In the genomic region with DNA sequence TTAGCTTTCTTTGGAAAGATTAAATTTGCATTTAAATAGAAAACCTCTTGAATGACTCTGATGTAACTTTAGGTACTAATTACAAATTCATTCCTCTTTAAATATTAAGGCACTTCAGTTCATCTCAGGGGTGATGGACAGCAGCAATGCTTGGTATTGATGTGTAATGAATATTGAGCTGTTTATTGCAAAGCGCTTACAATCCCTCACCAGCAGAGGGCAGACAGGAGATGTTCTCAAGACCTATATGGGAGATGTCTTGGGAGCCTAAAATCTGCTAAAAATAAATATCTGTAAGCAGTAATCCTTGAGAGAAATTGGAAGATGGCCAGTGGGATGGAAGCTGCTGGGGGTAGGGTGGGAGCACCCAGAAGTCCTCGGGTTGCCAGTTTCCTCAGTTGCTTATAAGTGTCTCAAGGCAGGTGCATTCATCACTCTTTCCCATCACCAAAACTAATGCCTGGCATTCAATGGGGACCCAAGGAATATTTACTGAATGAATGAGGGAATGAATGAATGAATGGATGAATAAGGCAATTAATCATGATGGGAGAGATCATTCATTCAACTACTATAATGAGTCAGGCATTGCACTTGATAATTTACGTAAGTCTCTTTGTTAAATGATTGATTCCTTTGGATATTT, we compare ENCODE assay signal across 8 cellular contexts. TPM values are rescaled to one million over a fixed set of nuclear protein-coding genes. Genes with fewer than 3 reads are reported as not detected.
A peak's percentile ranks its signal among the peaks of the same experiment; 100 is the strongest.
DNase-seq lines count a peak whose midpoint lies in the region; TF ChIP-seq lines count a peak whose summit lies in the region.

No MANE protein-coding gene starts in this region.

- 33% methylated on average over 3 of the region's 3 CpGs for WGBS in prostate gland

- H3K4me3 Mint-ChIP-seq in activated T-helper 2 cell treated with anti-CD3 and anti-CD28 coated beads, Interferon-gamma antibody, Interleukin-2, Interleukin-4, amounts not matched to agents 10 μg/mL and 5 μg/mL and 100 μg/mL, durations not matched to agents 14 hours and 24 hours and 36 hours (ENCODE audit: low read depth) = no peak overlapping the region

- H3K9me3 ChIP-seq in prostate gland = no peaks in the 10 kb centered on the region

- no peaks in the 10 kb centered on the region for H3K4me1 Mint-ChIP-seq in activated T-helper 2 cell treated with anti-CD3 and anti-CD28 coated beads, Interferon-gamma antibody, Interleukin-2, Interleukin-4, amounts not matched to agents 10 μg/mL and 5 μg/mL and 100 μg/mL, durations not matched to agents 14 hours and 24 hours and 36 hours (ENCODE audit: low read depth)

- TF ChIP-seq POLR2A in prostate gland (IDR thresholded peaks at IDR 0.05) = no peak

- no peaks in the 10 kb centered on the region for H4K20me1 ChIP-seq in KMS-11 (ENCODE audit: insufficient read depth)

- no peaks in the 10 kb centered on the region for H3K79me2 ChIP-seq in KMS-11 (ENCODE audit: insufficient read depth, low read depth)

- DNase-seq in COLO668 (lab: John Stamatoyannopoulos, UW; ENCODE audit: unreplicated experiment) = peak; percentile 58
- peak; percentile 75 for DNase-seq in RPMI8226
- peak; percentile 24 for DNase-seq in activated T-helper 2 cell treated with anti-CD3 and anti-CD28 coated beads, Interferon-gamma antibody, Interleukin-2, Interleukin-4, amounts not matched to agents 10 μg/mL and 5 μg/mL and 100 μg/mL, durations not matched to agents 14 hours and 24 hours and 36 hours (ENCODE audit: low spot score)
- DNase-seq in foreskin melanocyte = peak; percentile 64
- DNase-seq in prostate gland (ENCODE audit: low spot score) = peak; percentile 60
- DNase-seq in GM19240 (ENCODE audit: insufficient read length, low spot score) = no peak
- DNase-seq in posterior vena cava (ENCODE audit: low spot score) = no peak

- H3K27me3 ChIP-seq in KMS-11 (ENCODE audit: insufficient read depth, low read depth) = 0 out of 2 replicates have a peak, but pooled peaks cover 3% of the 10 kb centered on the region
- no peaks in the 10 kb centered on the region for H3K27me3 ChIP-seq in prostate gland (replicated peaks; ENCODE audit: insufficient read depth)

- no peak overlapping the region for H2AFZ ChIP-seq in KMS-11 (ENCODE audit: low read depth)

- H3K36me3 ChIP-seq in KMS-11 (ENCODE audit: insufficient read depth) = no peaks in the 10 kb centered on the region
- no peaks in the 10 kb centered on the region for H3K36me3 ChIP-seq in prostate gland

- H3K4me1 ChIP-seq in KMS-11 (ENCODE audit: low read depth, poor library complexity, severe bottlenecking) (peaks cover 2% of the 10 kb centered on the region), prostate gland (replicated peaks) (no peaks in the 10 kb centered on the region)

- no peak overlapping the region for H3K27ac Mint-ChIP-seq in activated T-helper 2 cell treated with anti-CD3 and anti-CD28 coated beads, Interferon-gamma antibody, Interleukin-2, Interleukin-4, amounts not matched to agents 10 μg/mL and 5 μg/mL and 100 μg/mL, durations not matched to agents 14 hours and 24 hours and 36 hours

- TF ChIP-seq CTCF in KMS-11 (conservative IDR thresholded peaks at IDR 0.05; ENCODE audit: low read depth, low read length) (peak; percentile 98), prostate gland (IDR thresholded peaks at IDR 0.05) (peak; percentile 61 to 76 (median 70))

- no peak overlapping the region for H3K9ac ChIP-seq in KMS-11

- H3K4me3 ChIP-seq in KMS-11 (IDR thresholded peaks at IDR 0.05; ENCODE audit: insufficient read depth, low read depth, low read length) (no peak overlapping the region), prostate gland (no peak overlapping the region)

- H3K36me3 Mint-ChIP-seq in activated T-helper 2 cell treated with anti-CD3 and anti-CD28 coated beads, Interferon-gamma antibody, Interleukin-2, Interleukin-4, amounts not matched to agents 10 μg/mL and 5 μg/mL and 100 μg/mL, durations not matched to agents 14 hours and 24 hours and 36 hours (ENCODE audit: low read depth) = no peaks in the 10 kb centered on the region

- H3K4me2 ChIP-seq in KMS-11 = no peak overlapping the region

- H3K27ac ChIP-seq in KMS-11 (no peak overlapping the region), prostate gland (no peak overlapping the region)

- no peaks in the 10 kb centered on the region for H3K9me3 Mint-ChIP-seq in activated T-helper 2 cell treated with anti-CD3 and anti-CD28 coated beads, Interferon-gamma antibody, Interleukin-2, Interleukin-4, amounts not matched to agents 10 μg/mL and 5 μg/mL and 100 μg/mL, durations not matched to agents 14 hours and 24 hours and 36 hours

- intact Hi-C loops in activated T-helper 2 cell treated with anti-CD3 and anti-CD28 coated beads, Interferon-gamma antibody, Interleukin-2, Interleukin-4, amounts not matched to agents 10 μg/mL and 5 μg/mL and 100 μg/mL, durations not matched to agents 14 hours and 24 hours and 36 hours (cut with micrococcal nuclease) = loop anchor here (1.0 to 2.0 kb wide), 2 partner anchors 131 to 170 kb away; no protein-coding TSS in a partner anchor
- intact Hi-C loops in prostate gland (cut with DNase I) (loop anchor here (2.0 to 10.0 kb wide), 3 partner anchors 73 to 170 kb away; no protein-coding TSS in a partner anchor), posterior vena cava (cut with DNase I) (loop anchor here in 1 of 2 donors (10.0 kb wide), 3 partner anchors 80 to 170 kb away; no protein-coding TSS in a partner anchor)

- H3K27me3 Mint-ChIP-seq in activated T-helper 2 cell treated with anti-CD3 and anti-CD28 coated beads, Interferon-gamma antibody, Interleukin-2, Interleukin-4, amounts not matched to agents 10 μg/mL and 5 μg/mL and 100 μg/mL, durations not matched to agents 14 hours and 24 hours and 36 hours (ENCODE audit: low read depth) = peaks cover 15% of the 10 kb centered on the region

RNA-seq across cellular contexts. Expression of a gene that starts 2.3 kb away (rescaled TPM):
- total RNA-seq in activated T-helper 2 cell treated with anti-CD3 and anti-CD28 coated beads, Interferon-gamma antibody, Interleukin-2, Interleukin-4, amounts not matched to agents 10 μg/mL and 5 μg/mL and 100 μg/mL, durations not matched to agents 14 hours and 24 hours and 36 hours = not detected in 2 replicates
- total RNA-seq in prostate gland = 10 to 100 TPM in 1 of 2 donors, not detected in 1; 15.6 TPM
- under 1 TPM in 1 of 2 donors, not detected in 1; 0.83 TPM for total RNA-seq in posterior vena cava

RNA-seq across cellular contexts. Expression of a gene that starts 32.8 kb away (rescaled TPM):
- 0.41 and 0.44 TPM in 2 replicates for total RNA-seq in activated T-helper 2 cell treated with anti-CD3 and anti-CD28 coated beads, Interferon-gamma antibody, Interleukin-2, Interleukin-4, amounts not matched to agents 10 μg/mL and 5 μg/mL and 100 μg/mL, durations not matched to agents 14 hours and 24 hours and 36 hours
- total RNA-seq in prostate gland = 10 to 100 TPM in 1 of 2 donors, 1 to 10 TPM in 1; 3.7 to 20.0 TPM
- 1 to 10 TPM; 1.1 to 1.5 TPM for total RNA-seq in posterior vena cava

Comparison
In these comparisons a context has a peak if more than half of its experiments do, and no peak if none do; other contexts are left out.
1. DNase-seq: peak in COLO668 (single experiment), RPMI8226 (single experiment), activated T-helper 2 cell treated with anti-CD3 and anti-CD28 coated beads, Interferon-gamma antibody, Interleukin-2, Interleukin-4, amounts not matched to agents 10 μg/mL and 5 μg/mL and 100 μg/mL, durations not matched to agents 14 hours and 24 hours and 36 hours (single experiment), foreskin melanocyte (single experiment) and prostate gland (single experiment); none in GM19240 (single experiment) and posterior vena cava (single experiment).